35 cellular contexts compared by ENCODE assay signal in the genomic region with DNA sequence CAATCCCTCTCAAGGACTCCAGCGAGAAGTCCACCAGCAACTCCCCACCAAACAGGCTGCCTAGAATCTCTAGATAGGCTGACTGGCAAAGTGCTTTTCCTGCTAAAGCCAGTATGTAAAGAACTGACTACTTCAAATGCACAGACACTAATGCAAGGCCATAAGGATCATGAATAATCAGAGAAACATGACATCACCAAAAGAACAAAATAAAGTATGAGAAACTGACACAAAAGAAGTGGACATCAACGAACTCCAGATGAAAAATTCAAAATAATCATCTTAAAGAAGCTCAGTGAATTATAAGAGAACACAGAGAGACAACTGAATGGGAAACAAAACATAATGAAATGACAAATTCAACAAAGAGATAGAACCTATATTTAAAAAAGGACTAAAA. TPM values are rescaled to one million over a fixed set of nuclear protein-coding genes. Genes with fewer than 3 reads are reported as not detected.
"Had no signal": no experiment of that assay in that cellular context is flagged by ENCODE, and none has a peak within 500 bp of the region (broad histone marks: within the 10 kb centered on the region; RNA-seq: fewer than 3 reads in every experiment).

No MANE protein-coding gene starts in this region.

- H3K4me1 Mint-ChIP-seq: brain, WTC11 had no signal

- H3K36me3 Mint-ChIP-seq: activated naive CD8-positive, alpha-beta T cell treated with anti-CD3 and anti-CD28 coated beads, Interleukin-2, amount 10 ng/mL, durations not matched to agents 7 days and 5 days; brain had no signal

- H3K36me3 ChIP-seq: ascending aorta, breast epithelium, cardiac muscle cell, colonic mucosa, esophagus squamous epithelium, gastroesophageal sphincter had no signal

- H3K27me3 ChIP-seq: ascending aorta, cardiac muscle cell, colonic mucosa had no signal

- FAIRE-seq: endometrium, endothelial cell of umbilical vein had no signal

- H3K9me3 ChIP-seq: ascending aorta, colonic mucosa had no signal

- DNase-seq: activated CD4-positive, alpha-beta memory T cell treated with anti-CD3 and anti-CD28 coated beads for 36 hours; activated CD4-positive, alpha-beta T cell treated with anti-CD3 and anti-CD28 coated beads for 1 hour; activated CD4-positive, alpha-beta T cell treated with anti-CD3 and anti-CD28 coated beads for 4 hours; activated CD8-positive, alpha-beta memory T cell treated with anti-CD3 and anti-CD28 coated beads, Interleukin-2, amount 10 ng/mL, durations not matched to agents 7 days and 5 days; activated CD8-positive, alpha-beta memory T cell treated with anti-CD3 and anti-CD28 coated beads, Interleukin-2, amount 50 U/mL, for 4 hours; activated CD8-positive, alpha-beta T cell treated with anti-CD3 and anti-CD28 coated beads, Interleukin-2, amount 10 ng/mL, durations not matched to agents 7 days and 5 days; activated effector memory CD4-positive, alpha-beta T cell treated with Interleukin-2 at 50 U/mL for 16 hours; activated gamma-delta T cell treated with Interleukin-2 at 50 U/mL for 16 hours; activated naive CD4-positive, alpha-beta T cell treated with anti-CD3 and anti-CD28 coated beads for 36 hours; activated naive CD8-positive, alpha-beta T cell treated with anti-CD3 and anti-CD28 coated beads, Interleukin-2, amount 10 ng/mL, durations not matched to agents 7 days and 5 days; activated T-cell treated with anti-CD3 and anti-CD28 coated beads, Interleukin-2, amount 50 U/mL, for 1 hour; activated T-cell treated with anti-CD3 and anti-CD28 coated beads, Interleukin-2, amount 50 U/mL, for 48 hours; central memory CD4-positive, alpha-beta T cell; cerebellar nuclear complex; colonic mucosa; effector CD8-positive, alpha-beta T cell; esophagus squamous epithelium; foreskin melanocyte; T-helper 2 cell had no signal

- ATAC-seq: activated CD8-positive, alpha-beta memory T cell treated with anti-CD3 and anti-CD28 coated beads, Interleukin-2, amount 10 ng/mL, durations not matched to agents 7 days and 5 days; activated CD8-positive, alpha-beta T cell treated with anti-CD3 and anti-CD28 coated beads, Interleukin-2, amount 10 ng/mL, durations not matched to agents 7 days and 5 days; activated naive CD4-positive, alpha-beta T cell treated with anti-CD3 and anti-CD28 coated beads, Interleukin-2, amount 50 U/mL, for 72 hours; gastroesophageal sphincter; WTC11 had no signal

- H3K4me3 Mint-ChIP-seq: activated CD4-positive, alpha-beta memory T cell treated with anti-CD3 and anti-CD28 coated beads for 36 hours; activated CD8-positive, alpha-beta memory T cell treated with anti-CD3 and anti-CD28 coated beads, Interleukin-2, amount 10 ng/mL, durations not matched to agents 7 days and 5 days; activated CD8-positive, alpha-beta T cell treated with anti-CD3 and anti-CD28 coated beads, Interleukin-2, amount 10 ng/mL, durations not matched to agents 7 days and 5 days; activated naive CD4-positive, alpha-beta T cell treated with anti-CD3 and anti-CD28 coated beads for 36 hours; activated naive CD8-positive, alpha-beta T cell treated with anti-CD3 and anti-CD28 coated beads, Interleukin-2, amount 10 ng/mL, durations not matched to agents 7 days and 5 days; activated T-helper 1 cell treated with anti-CD3 and anti-CD28 coated beads, Interleukin-12 subunit alpha, Interleukin-12 subunit beta, Interleukin-2, Interleukin-4 antibody, amounts not matched to agents 30 ng/mL and 10 ng/mL and 1 ng/mL, durations not matched to agents 14 hours and 24 hours and 36 hours; brain; WTC11 had no signal

- H3K27ac Mint-ChIP-seq: activated CD4-positive, alpha-beta memory T cell treated with anti-CD3 and anti-CD28 coated beads for 36 hours; activated CD8-positive, alpha-beta memory T cell treated with anti-CD3 and anti-CD28 coated beads, Interleukin-2, amount 10 ng/mL, durations not matched to agents 7 days and 5 days; activated CD8-positive, alpha-beta T cell treated with anti-CD3 and anti-CD28 coated beads, Interleukin-2, amount 10 ng/mL, durations not matched to agents 7 days and 5 days; activated naive CD4-positive, alpha-beta T cell treated with anti-CD3 and anti-CD28 coated beads for 36 hours; activated naive CD4-positive, alpha-beta T cell treated with anti-CD3 and anti-CD28 coated beads, Interleukin-2, amount 50 U/mL, for 72 hours; activated naive CD8-positive, alpha-beta T cell treated with anti-CD3 and anti-CD28 coated beads, Interleukin-2, amount 10 ng/mL, durations not matched to agents 7 days and 5 days; activated T-helper 1 cell treated with anti-CD3 and anti-CD28 coated beads, Interleukin-12 subunit alpha, Interleukin-12 subunit beta, Interleukin-2, Interleukin-4 antibody, amounts not matched to agents 30 ng/mL and 10 ng/mL and 1 ng/mL, durations not matched to agents 14 hours and 24 hours and 36 hours; brain; WTC11 had no signal

- H3K4me3 ChIP-seq: ascending aorta, breast epithelium, cardiac muscle cell, colonic mucosa, esophagus squamous epithelium, gastroesophageal sphincter had no signal

- H3K4me1 ChIP-seq: ascending aorta, breast epithelium, colonic mucosa, gastroesophageal sphincter had no signal

- H3K27ac ChIP-seq: ascending aorta, breast epithelium, cardiac muscle cell, colonic mucosa, epithelial cell of prostate, esophagus squamous epithelium, gastroesophageal sphincter, VCaP had no signal

RNA-seq across cellular contexts. Expression of a gene that starts 26.4 kb away (rescaled TPM):
- total RNA-seq: ascending aorta, breast epithelium, cardiac muscle cell, dermis microvascular lymphatic vessel endothelial cell, endothelial cell of umbilical vein, fibroblast of lung, fibroblast of villous mesenchyme had no signal
- polyA plus RNA-seq: cardiac muscle cell, endothelial cell of umbilical vein, fibroblast of lung had no signal

RNA-seq across cellular contexts. Expression of a gene that starts 52.6 kb away (rescaled TPM):
- total RNA-seq: cardiac muscle cell, dermis microvascular lymphatic vessel endothelial cell, endothelial cell of umbilical vein, fibroblast of lung, glomerular endothelial cell had no signal
- polyA plus RNA-seq: cardiac muscle cell, endothelial cell of umbilical vein, fibroblast of lung had no signal
